8 cellular contexts compared by ENCODE assay signal in genomic region chr12:124938606-124939427, GRCh38. TPM values are rescaled to one million over a fixed set of nuclear protein-coding genes. Genes with fewer than 3 reads are reported as not detected.
DNase-seq lines count a peak whose midpoint lies in the region; ATAC-seq and TF ChIP-seq lines count a peak whose summit lies in the region.

No MANE protein-coding gene starts in this region.

- H3K9me3 ChIP-seq in Caco-2 (no peaks in the 10 kb centered on the region), HUES6 (ENCODE audit: control insufficient read depth, insufficient read depth, low read depth, low read length) (no peaks in the 10 kb centered on the region), gastroesophageal sphincter (no peaks in the 10 kb centered on the region), trophoblast cell (ENCODE audit: insufficient read depth, low read depth, low read length) (no peaks in the 10 kb centered on the region)

- TF ChIP-seq EP300 in gastroesophageal sphincter (IDR thresholded peaks at IDR 0.05), result no peak

- H3K27me3 Mint-ChIP-seq in Caco-2 (ENCODE audit: insufficient read depth, unreplicated experiment), result no peaks in the 10 kb centered on the region

- H3K36me3 Mint-ChIP-seq in Caco-2 (ENCODE audit: insufficient read depth, unreplicated experiment), result peaks cover 6% of the 10 kb centered on the region

- H4K12ac ChIP-seq in trophoblast cell (ENCODE audit: low read depth, low read length), result peak overlapping the region; percentile 33

- H2AK5ac ChIP-seq in trophoblast cell (ENCODE audit: low read length), result no peak overlapping the region

- H4K91ac ChIP-seq in trophoblast cell (ENCODE audit: low read depth, low read length), result peak overlapping the region; percentile 95

- H3K4me3 ChIP-seq in Caco-2 (ENCODE audit: low read depth, low read length), result peak overlapping the region; percentile 52
- H3K4me3 ChIP-seq in HUES6 (ENCODE audit: low read depth, low read length), result peak overlapping the region; percentile 69
- H3K4me3 ChIP-seq in gastroesophageal sphincter, result peak overlapping the region; percentile 20 to 57
- no peak overlapping the region for H3K4me3 ChIP-seq in trophoblast cell (ENCODE audit: low read depth, low read length)

- peak overlapping the region; percentile 57 for H2BK120ac ChIP-seq in trophoblast cell (ENCODE audit: insufficient read depth, low read length, poor library complexity)

- CTCF ChIA-PET in Caco-2 (lab: Charles Lee), result interaction anchor here (1.0 to 3.2 kb wide), 6 partner anchors 11 to 33 kb away, joined by 4 to 43 read pairs (median 12); no protein-coding TSS in a partner anchor

- H3K27ac Mint-ChIP-seq in Caco-2 (ENCODE audit: unreplicated experiment), result no peak overlapping the region

- WGBS in gastroesophageal sphincter (ENCODE audit: low coverage in 1 of 2), 2 donors, result 2 to 3% methylated on average over 18 to 21 of the region's 22 CpGs
- no CpG with 5 or more reads among the region's 22 CpGs for WGBS in trophoblast cell (ENCODE audit: extremely low coverage, insufficient coverage, insufficient read length)

- H3K9me3 Mint-ChIP-seq in Caco-2 (ENCODE audit: unreplicated experiment), result no peaks in the 10 kb centered on the region

- no TSS peak for BruUV-seq in Caco-2 (replicated peaks; lab: Mats Ljungman, UMichigan)

- peak overlapping the region; percentile 74 for H3K27ac ChIP-seq in HUES6 (ENCODE audit: low read depth, low read length)
- peak overlapping the region; percentile 52 to 95 (median 93) for H3K27ac ChIP-seq in gastroesophageal sphincter
- peak overlapping the region; percentile 93 for H3K27ac ChIP-seq in trophoblast cell (ENCODE audit: low read depth, low read length)

- peak; percentile 34 for ATAC-seq in GM21515 (IDR thresholded peaks at IDR 0.05; ENCODE audit: unreplicated experiment)
- peak; percentile 59 for ATAC-seq in gastroesophageal sphincter

- H2AFZ ChIP-seq in trophoblast cell (ENCODE audit: insufficient read depth, low read length, poor library complexity), result peak overlapping the region; percentile 8

- no peak overlapping the region for H2BK12ac ChIP-seq in trophoblast cell (ENCODE audit: low read length)

- H3K36me3 ChIP-seq in Caco-2 (ENCODE audit: control insufficient read depth, insufficient read depth, low read length) (no peaks in the 10 kb centered on the region; the same call in 1 of the 2 replicates), HUES6 (ENCODE audit: control insufficient read depth, insufficient read depth, low read length) (no peaks in the 10 kb centered on the region), gastroesophageal sphincter (peaks cover 0 to 5% of the 10 kb centered on the region in 2 donors), trophoblast cell (ENCODE audit: control insufficient read depth in 1 of 2, insufficient read depth in 2 of 2, low read length in 2 of 2) (peaks cover 0 to 2% of the 10 kb centered on the region in 2 experiments)

- H3K9ac ChIP-seq in HUES6 (ENCODE audit: low read length) (peak overlapping the region; percentile 53), trophoblast cell (ENCODE audit: low read length) (peak overlapping the region; percentile 45)

- H3K27me3 ChIP-seq in Caco-2 (replicated peaks; ENCODE audit: control insufficient read depth, insufficient read depth, low read length), result no peaks in the 10 kb centered on the region
- no peaks in the 10 kb centered on the region for H3K27me3 ChIP-seq in HUES6 (ENCODE audit: control insufficient read depth, insufficient read depth, low read length)
- no peaks in the 10 kb centered on the region for H3K27me3 ChIP-seq in gastroesophageal sphincter
- H3K27me3 ChIP-seq in trophoblast cell (ENCODE audit: insufficient read depth, low read length), result no peaks in the 10 kb centered on the region

- POLR2A ChIA-PET in Caco-2 (lab: Charles Lee), result interaction anchor here (0.6 to 2.5 kb wide), 4 partner anchors 21 to 34 kb away, joined by 3 to 44 read pairs (median 3); no protein-coding TSS in a partner anchor

- intact Hi-C loops in Caco-2 (cut with micrococcal nuclease; ENCODE audit: unreplicated experiment), result loop anchor here (1.0 kb wide), 4 partner anchors 11 to 54 kb away; no protein-coding TSS in a partner anchor

- peak overlapping the region; percentile 41 for H3K4ac ChIP-seq in trophoblast cell (ENCODE audit: low read depth, low read length)

- peak overlapping the region; percentile 31 for H3K18ac ChIP-seq in trophoblast cell (ENCODE audit: low read length)

- peaks cover 11% of the 10 kb centered on the region for H3K79me1 ChIP-seq in trophoblast cell (ENCODE audit: low read length)

- DNase-seq in Caco-2 (peak; percentile 74 to 78), trophoblast cell (peak; percentile 87 to 92), NCI-H1436 (lab: John Stamatoyannopoulos, UW) (no peak), occipital lobe (lab: John Stamatoyannopoulos, UW) (no peak)
- peak; percentile 64 to 71 for DNase-seq in activated T-cell treated with anti-CD3 and anti-CD28 coated beads, Interleukin-2, amount 50 U/mL, for 48 hours

- peak overlapping the region; percentile 71 for H2BK5ac ChIP-seq in trophoblast cell (ENCODE audit: low read depth, low read length, poor library complexity)

- H4K8ac ChIP-seq in trophoblast cell (ENCODE audit: low read depth, low read length), result peak overlapping the region; percentile 56

- TF ChIP-seq CTCF in Caco-2 (IDR thresholded peaks at IDR 0.05; ENCODE audit: insufficient read depth in 1 of 2, low read depth in 1 of 2, low read length in 1 of 2, severe bottlenecking in 1 of 2, unreplicated experiment in 1 of 2) (peak in 1 of 2 experiments; percentile 55), gastroesophageal sphincter (IDR thresholded peaks at IDR 0.05) (peak; percentile 30 to 64 (median 50))

- H3K14ac ChIP-seq in trophoblast cell (ENCODE audit: low read length), result peak overlapping the region; percentile 31

- no peak overlapping the region for H3K4me3 Mint-ChIP-seq in Caco-2 (ENCODE audit: unreplicated experiment)

- TF ChIP-seq POLR2A in gastroesophageal sphincter (IDR thresholded peaks at IDR 0.05), result peak in 1 of 2 donors; percentile 10

- H3K4me1 Mint-ChIP-seq in Caco-2 (ENCODE audit: low read depth, unreplicated experiment), result no peaks in the 10 kb centered on the region

- H3K4me1 ChIP-seq in Caco-2 (no peaks in the 10 kb centered on the region), HUES6 (ENCODE audit: control insufficient read depth, insufficient read depth, low read length) (peaks cover 13% of the 10 kb centered on the region), gastroesophageal sphincter (peaks cover 0 to 40% (median 10%) of the 10 kb centered on the region in 3 donors), trophoblast cell (ENCODE audit: control insufficient read depth in 1 of 2, insufficient read depth in 2 of 2, low read length in 2 of 2) (peaks cover 9 to 10% of the 10 kb centered on the region in 2 experiments)

- no peaks in the 10 kb centered on the region for H3K79me2 ChIP-seq in trophoblast cell (ENCODE audit: control insufficient read depth, insufficient read depth, low read length, poor library complexity)

- peak overlapping the region; percentile 79 for H3K4me2 ChIP-seq in trophoblast cell (ENCODE audit: low read length)

- no peak overlapping the region for H3K23ac ChIP-seq in trophoblast cell (ENCODE audit: low read length)

RNA-seq across cellular contexts. Expression of gene UBC, which starts 24.4 kb away (rescaled TPM):
- total RNA-seq in Caco-2 (2022), result 782 and 880 TPM in 2 replicates
- total RNA-seq in gastroesophageal sphincter, result 1,000 to 10,000 TPM; 1,376 to 1,776 (median 1,632) TPM
- polyA plus RNA-seq in trophoblast cell (2013), result 1,300 and 1,363 TPM in 2 replicates
- total RNA-seq in occipital lobe, result 1,477 TPM

RNA-seq across cellular contexts. Expression of gene DHX37, which starts 50.1 kb away (rescaled TPM):
- total RNA-seq in Caco-2 (2022), result 34.9 and 35.9 TPM in 2 replicates
- total RNA-seq in gastroesophageal sphincter, result 10 to 100 TPM in 2 of 4 donors, 1 to 10 TPM in 2; 8.4 to 14.6 (median 12.2) TPM
- 10.0 and 11.2 TPM in 2 replicates for polyA plus RNA-seq in trophoblast cell (2013)
- total RNA-seq in occipital lobe, result 13.3 TPM

RNA-seq across cellular contexts. Expression of gene BRI3BP, which starts 54.6 kb away (rescaled TPM):
- total RNA-seq in Caco-2 (2022), result 19.6 and 20.6 TPM in 2 replicates
- total RNA-seq in gastroesophageal sphincter, result 1 to 10 TPM; 1.9 to 3.1 (median 2.5) TPM
- 4.8 and 5.1 TPM in 2 replicates for polyA plus RNA-seq in trophoblast cell (2013)
- 21.4 TPM for total RNA-seq in occipital lobe

Comparison
In these comparisons a context has a peak if more than half of its experiments do, and no peak if none do; other contexts are left out.
1. DNase-seq: peak in Caco-2 (2 of 2), activated T-cell treated with anti-CD3 and anti-CD28 coated beads, Interleukin-2, amount 50 U/mL, for 48 hours (2 of 2) and trophoblast cell (2 of 2); none in NCI-H1436 (single experiment) and occipital lobe (single experiment).
2. Peak in every context shown above with its lines, with median percentiles within 50 percentile points of each other: H3K27ac ChIP-seq.